ENCODE assay signal across 8 cellular contexts in genomic region chr4:185005209-185005819, GRCh38. TPM values are rescaled to one million over a fixed set of nuclear protein-coding genes. Genes with fewer than 3 reads are reported as not detected.
DNase-seq lines count a peak whose midpoint lies in the region; TF ChIP-seq lines count a peak whose summit lies in the region.

No MANE protein-coding gene starts in this region.

- H3K27me3 ChIP-seq in GM23248 (replicated peaks; ENCODE audit: insufficient read depth) (peaks cover 6% of the 10 kb centered on the region), neutrophil (peaks cover 53% of the 10 kb centered on the region), subcutaneous abdominal adipose tissue (ENCODE audit: control insufficient read depth in 5 of 5, insufficient read depth in 4 of 5, low read length in 5 of 5) (peaks cover 0 to 15% (median 7%) of the 10 kb centered on the region in 5 donors)

- H3K4me3 ChIP-seq in GM23248 (peak overlapping the region; percentile 42), foreskin fibroblast (ENCODE audit: low read depth in 1 of 2, low read length in 2 of 2) (peak overlapping the region in 1 of 2 donors; percentile 11), neutrophil (ENCODE audit: low read depth in 1 of 2, low read length in 1 of 2) (peak overlapping the region; percentile 18 to 21), subcutaneous abdominal adipose tissue (ENCODE audit: low read depth in 1 of 5, low read length in 5 of 5) (peak overlapping the region; percentile 47 to 62 (median 51))

- H3K9me2 ChIP-seq in GM23248 (ENCODE audit: insufficient read depth), result no peaks in the 10 kb centered on the region

- intact Hi-C loops in activated T-helper 2 cell treated with anti-CD3 and anti-CD28 coated beads, Interferon-gamma antibody, Interleukin-2, Interleukin-4, amounts not matched to agents 10 μg/mL and 5 μg/mL and 100 μg/mL, durations not matched to agents 14 hours and 24 hours and 36 hours (cut with micrococcal nuclease), result loop anchor here (1.0 to 10.0 kb wide), 5 partner anchors 8 to 258 kb away; no protein-coding TSS in a partner anchor

- no peaks in the 10 kb centered on the region for H4K20me1 ChIP-seq in GM23248 (ENCODE audit: insufficient read depth)

- H3K27ac ChIP-seq in GM23248 (no peak overlapping the region), neutrophil (no peak overlapping the region), subcutaneous abdominal adipose tissue (ENCODE audit: low read depth, low read length) (no peak overlapping the region)

- 2 to 5% methylated on average over 22 of the region's 22 CpGs for WGBS in GM23248 (ENCODE audit: low coverage in 1 of 2, low lambda C conversion rate in 2 of 2, missing lambda C conversion rate in 2 of 2), 2 experiments

- no peaks in the 10 kb centered on the region for H3K79me2 ChIP-seq in GM23248 (ENCODE audit: insufficient read depth)

- H3K9ac ChIP-seq in GM23248, result no peak overlapping the region
- peak overlapping the region in 1 of 5 donors; percentile 44 for H3K9ac ChIP-seq in subcutaneous abdominal adipose tissue (ENCODE audit: low read length in 5 of 5)

- TF ChIP-seq CTCF in foreskin fibroblast (IDR thresholded peaks at IDR 0.05; ENCODE audit: low read depth, low read length) (peak; percentile 98), neutrophil (IDR thresholded peaks at IDR 0.05) (peak; percentile 81)

- H3K4me1 Mint-ChIP-seq in activated T-helper 2 cell treated with anti-CD3 and anti-CD28 coated beads, Interferon-gamma antibody, Interleukin-2, Interleukin-4, amounts not matched to agents 10 μg/mL and 5 μg/mL and 100 μg/mL, durations not matched to agents 14 hours and 24 hours and 36 hours (ENCODE audit: low read depth), result peaks cover 4% of the 10 kb centered on the region

- no peaks in the 10 kb centered on the region for H3K9me3 Mint-ChIP-seq in activated T-helper 2 cell treated with anti-CD3 and anti-CD28 coated beads, Interferon-gamma antibody, Interleukin-2, Interleukin-4, amounts not matched to agents 10 μg/mL and 5 μg/mL and 100 μg/mL, durations not matched to agents 14 hours and 24 hours and 36 hours

- no peak overlapping the region for H3K27ac Mint-ChIP-seq in activated T-helper 2 cell treated with anti-CD3 and anti-CD28 coated beads, Interferon-gamma antibody, Interleukin-2, Interleukin-4, amounts not matched to agents 10 μg/mL and 5 μg/mL and 100 μg/mL, durations not matched to agents 14 hours and 24 hours and 36 hours

- H3K27me3 Mint-ChIP-seq in activated T-helper 2 cell treated with anti-CD3 and anti-CD28 coated beads, Interferon-gamma antibody, Interleukin-2, Interleukin-4, amounts not matched to agents 10 μg/mL and 5 μg/mL and 100 μg/mL, durations not matched to agents 14 hours and 24 hours and 36 hours (ENCODE audit: low read depth), result peaks cover 45% of the 10 kb centered on the region

- in situ Hi-C loops in GM23248 (cut with MboI), result loop anchor here (10.0 kb wide), 1 partner anchor 261 kb away; no protein-coding TSS in a partner anchor

- peak overlapping the region; percentile 43 for H3K4me2 ChIP-seq in GM23248 (ENCODE audit: unreplicated experiment)

- H3K36me3 ChIP-seq in GM23248 (ENCODE audit: low read depth) (no peaks in the 10 kb centered on the region), neutrophil (no peaks in the 10 kb centered on the region), subcutaneous abdominal adipose tissue (ENCODE audit: control insufficient read depth in 5 of 5, insufficient read depth in 5 of 5, low read length in 5 of 5) (no peaks in the 10 kb centered on the region)

- H2AFZ ChIP-seq in GM23248, result peak overlapping the region; percentile 9; the same call in 1 of the 2 replicates

- H3K9me3 ChIP-seq in GM23248 (ENCODE audit: low read depth) (no peaks in the 10 kb centered on the region), neutrophil (no peaks in the 10 kb centered on the region), subcutaneous abdominal adipose tissue (ENCODE audit: control insufficient read depth in 5 of 5, low read length in 5 of 5) (no peaks in the 10 kb centered on the region)

- H3K4me1 ChIP-seq in GM23248 (ENCODE audit: insufficient read depth) (no peaks in the 10 kb centered on the region), neutrophil (ENCODE audit: control insufficient read depth in 1 of 2, insufficient read depth in 1 of 2, low read depth in 1 of 2, low read length in 1 of 2) (peaks cover 19% of the 10 kb centered on the region in 2 experiments), subcutaneous abdominal adipose tissue (ENCODE audit: control insufficient read depth in 5 of 5, insufficient read depth in 5 of 5, low read length in 5 of 5) (peaks cover 6 to 15% (median 11%) of the 10 kb centered on the region in 5 donors)

- peak overlapping the region; percentile 42 for H3K4me3 Mint-ChIP-seq in activated T-helper 2 cell treated with anti-CD3 and anti-CD28 coated beads, Interferon-gamma antibody, Interleukin-2, Interleukin-4, amounts not matched to agents 10 μg/mL and 5 μg/mL and 100 μg/mL, durations not matched to agents 14 hours and 24 hours and 36 hours (ENCODE audit: low read depth)

- H3F3A ChIP-seq in GM23248 (ENCODE audit: insufficient read depth), result no peaks in the 10 kb centered on the region

- no peaks in the 10 kb centered on the region for H3K36me3 Mint-ChIP-seq in activated T-helper 2 cell treated with anti-CD3 and anti-CD28 coated beads, Interferon-gamma antibody, Interleukin-2, Interleukin-4, amounts not matched to agents 10 μg/mL and 5 μg/mL and 100 μg/mL, durations not matched to agents 14 hours and 24 hours and 36 hours (ENCODE audit: low read depth)

- DNase-seq in EH (ENCODE audit: low read depth) (peak; percentile 73), GM23248 (peak; percentile 85), LHCN-M2 (ENCODE audit: low read depth) (peak; percentile 58), SHP77 (lab: John Stamatoyannopoulos, UW) (peak; percentile 38 to 51), foreskin fibroblast (peak; percentile 69 to 92)
- peak; percentile 68 for DNase-seq in activated T-helper 2 cell treated with anti-CD3 and anti-CD28 coated beads, Interferon-gamma antibody, Interleukin-2, Interleukin-4, amounts not matched to agents 10 μg/mL and 5 μg/mL and 100 μg/mL, durations not matched to agents 14 hours and 24 hours and 36 hours (ENCODE audit: low spot score)

RNA-seq across cellular contexts. Expression of gene HELT, which starts 13.0 kb away (rescaled TPM):
- not detected in 2 replicates for total RNA-seq in GM23248 (2014; rRNA removed; shearing (Covaris generic))
- not detected in 2 replicates for polyA plus RNA-seq in GM23248 (2016; fragmentation: Nextera tagmentation; extraction: Ambion mirVana)
- not detected in 2 replicates for total RNA-seq in LHCN-M2 (2014; rRNA removed)
- not detected for polyA plus RNA-seq in LHCN-M2 (2012)
- not detected in 2 replicates for total RNA-seq in activated T-helper 2 cell treated with anti-CD3 and anti-CD28 coated beads, Interferon-gamma antibody, Interleukin-2, Interleukin-4, amounts not matched to agents 10 μg/mL and 5 μg/mL and 100 μg/mL, durations not matched to agents 14 hours and 24 hours and 36 hours
